ENCODE assay signal across 1 cellular context in the genomic region with DNA sequence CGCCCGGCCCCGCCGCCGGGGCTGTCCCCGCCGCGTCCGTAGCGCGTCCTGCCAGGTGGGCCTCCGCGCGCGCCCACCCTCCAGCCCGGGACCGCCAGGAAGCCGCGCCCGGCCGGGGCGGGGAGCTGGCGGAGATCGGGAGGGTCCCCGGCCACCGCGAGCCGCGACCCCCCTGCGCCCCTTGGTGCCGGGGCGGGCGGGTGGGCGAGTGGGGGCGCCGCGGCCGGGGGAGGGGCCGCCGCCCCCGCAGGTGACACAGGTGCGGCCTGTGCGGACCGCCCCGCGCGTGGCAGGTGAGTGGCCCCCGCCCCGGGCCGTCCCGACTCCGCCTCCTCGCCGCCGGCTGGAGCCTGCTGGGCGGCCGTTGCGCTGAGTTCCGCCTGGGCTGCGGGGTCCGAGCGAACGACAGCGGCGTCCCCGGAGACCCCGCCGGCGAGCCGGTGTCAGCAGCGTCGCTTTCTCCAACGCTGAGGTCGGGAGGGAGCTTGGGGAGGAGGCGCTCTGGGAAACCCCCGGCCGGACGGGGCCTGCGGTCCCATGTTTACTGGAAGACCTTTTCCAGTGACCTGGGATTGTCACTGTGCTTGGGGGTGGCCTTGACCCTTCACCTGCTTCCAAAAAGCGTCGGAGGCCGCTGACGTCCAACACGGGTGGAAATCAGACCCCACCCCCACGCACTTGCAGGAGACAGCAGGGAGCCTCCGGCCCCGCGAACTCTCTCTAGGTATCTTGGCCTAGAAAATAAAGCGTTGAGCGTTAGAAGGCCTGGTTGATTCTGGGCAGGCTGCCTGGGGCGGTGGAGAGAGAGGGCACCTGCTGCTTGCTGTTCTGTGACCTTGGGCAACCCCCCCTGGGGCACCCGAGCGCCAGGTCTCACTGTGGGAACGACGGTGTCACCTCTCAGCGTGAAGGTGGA.
TF ChIP-seq lines count a peak whose summit lies in the region.

No MANE protein-coding gene starts in this region.

TF ChIP-seq in HepG2, 621 proteins besides CTCF, POLR2A, EP300 and RAD21 (continued from another document and continues in another):
- TF ChIP-seq, protein P1, sequence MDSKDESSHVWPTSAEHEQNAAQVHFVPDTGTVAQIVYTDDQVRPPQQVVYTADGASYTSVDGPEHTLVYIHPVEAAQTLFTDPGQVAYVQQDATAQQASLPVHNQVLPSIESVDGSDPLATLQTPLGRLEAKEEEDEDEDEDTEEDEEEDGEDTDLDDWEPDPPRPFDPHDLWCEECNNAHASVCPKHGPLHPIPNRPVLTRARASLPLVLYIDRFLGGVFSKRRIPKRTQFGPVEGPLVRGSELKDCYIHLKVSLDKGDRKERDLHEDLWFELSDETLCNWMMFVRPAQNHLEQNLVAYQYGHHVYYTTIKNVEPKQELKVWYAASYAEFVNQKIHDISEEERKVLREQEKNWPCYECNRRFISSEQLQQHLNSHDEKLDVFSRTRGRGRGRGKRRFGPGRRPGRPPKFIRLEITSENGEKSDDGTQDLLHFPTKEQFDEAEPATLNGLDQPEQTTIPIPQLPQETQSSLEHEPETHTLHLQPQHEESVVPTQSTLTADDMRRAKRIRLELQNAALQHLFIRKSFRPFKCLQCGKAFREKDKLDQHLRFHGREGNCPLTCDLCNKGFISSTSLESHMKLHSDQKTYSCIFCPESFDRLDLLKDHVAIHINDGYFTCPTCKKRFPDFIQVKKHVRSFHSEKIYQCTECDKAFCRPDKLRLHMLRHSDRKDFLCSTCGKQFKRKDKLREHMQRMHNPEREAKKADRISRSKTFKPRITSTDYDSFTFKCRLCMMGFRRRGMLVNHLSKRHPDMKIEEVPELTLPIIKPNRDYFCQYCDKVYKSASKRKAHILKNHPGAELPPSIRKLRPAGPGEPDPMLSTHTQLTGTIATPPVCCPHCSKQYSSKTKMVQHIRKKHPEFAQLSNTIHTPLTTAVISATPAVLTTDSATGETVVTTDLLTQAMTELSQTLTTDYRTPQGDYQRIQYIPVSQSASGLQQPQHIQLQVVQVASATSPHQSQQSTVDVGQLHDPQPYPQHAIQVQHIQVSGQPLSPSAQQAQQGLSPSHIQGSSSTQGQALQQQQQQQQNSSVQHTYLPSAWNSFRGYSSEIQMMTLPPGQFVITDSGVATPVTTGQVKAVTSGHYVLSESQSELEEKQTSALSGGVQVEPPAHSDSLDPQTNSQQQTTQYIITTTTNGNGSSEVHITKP (CRISPR knock-in tag; IDR thresholded peaks at IDR 0.05; ENCODE audit: low read depth) = 0 out of 2 replicates have a peak, but pooled peaks have one; percentile 21
- no peak for TF ChIP-seq BHLHE40 (IDR thresholded peaks at IDR 0.05; ENCODE audit: low read length)
- TF ChIP-seq PITX1 (CRISPR knock-in tag; IDR thresholded peaks at IDR 0.05) = peak; percentile 29; the same call in 1 of the 2 replicates
- TF ChIP-seq IRX3 (CRISPR knock-in tag; IDR thresholded peaks at IDR 0.05; ENCODE audit: borderline replicate concordance, low read depth) = no peak
- TF ChIP-seq, protein P2, sequence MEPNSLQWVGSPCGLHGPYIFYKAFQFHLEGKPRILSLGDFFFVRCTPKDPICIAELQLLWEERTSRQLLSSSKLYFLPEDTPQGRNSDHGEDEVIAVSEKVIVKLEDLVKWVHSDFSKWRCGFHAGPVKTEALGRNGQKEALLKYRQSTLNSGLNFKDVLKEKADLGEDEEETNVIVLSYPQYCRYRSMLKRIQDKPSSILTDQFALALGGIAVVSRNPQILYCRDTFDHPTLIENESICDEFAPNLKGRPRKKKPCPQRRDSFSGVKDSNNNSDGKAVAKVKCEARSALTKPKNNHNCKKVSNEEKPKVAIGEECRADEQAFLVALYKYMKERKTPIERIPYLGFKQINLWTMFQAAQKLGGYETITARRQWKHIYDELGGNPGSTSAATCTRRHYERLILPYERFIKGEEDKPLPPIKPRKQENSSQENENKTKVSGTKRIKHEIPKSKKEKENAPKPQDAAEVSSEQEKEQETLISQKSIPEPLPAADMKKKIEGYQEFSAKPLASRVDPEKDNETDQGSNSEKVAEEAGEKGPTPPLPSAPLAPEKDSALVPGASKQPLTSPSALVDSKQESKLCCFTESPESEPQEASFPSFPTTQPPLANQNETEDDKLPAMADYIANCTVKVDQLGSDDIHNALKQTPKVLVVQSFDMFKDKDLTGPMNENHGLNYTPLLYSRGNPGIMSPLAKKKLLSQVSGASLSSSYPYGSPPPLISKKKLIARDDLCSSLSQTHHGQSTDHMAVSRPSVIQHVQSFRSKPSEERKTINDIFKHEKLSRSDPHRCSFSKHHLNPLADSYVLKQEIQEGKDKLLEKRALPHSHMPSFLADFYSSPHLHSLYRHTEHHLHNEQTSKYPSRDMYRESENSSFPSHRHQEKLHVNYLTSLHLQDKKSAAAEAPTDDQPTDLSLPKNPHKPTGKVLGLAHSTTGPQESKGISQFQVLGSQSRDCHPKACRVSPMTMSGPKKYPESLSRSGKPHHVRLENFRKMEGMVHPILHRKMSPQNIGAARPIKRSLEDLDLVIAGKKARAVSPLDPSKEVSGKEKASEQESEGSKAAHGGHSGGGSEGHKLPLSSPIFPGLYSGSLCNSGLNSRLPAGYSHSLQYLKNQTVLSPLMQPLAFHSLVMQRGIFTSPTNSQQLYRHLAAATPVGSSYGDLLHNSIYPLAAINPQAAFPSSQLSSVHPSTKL (CRISPR knock-in tag; IDR thresholded peaks at IDR 0.05) = 0 out of 2 replicates have a peak, but pooled peaks have one; percentile 26
- TF ChIP-seq, protein P3, sequence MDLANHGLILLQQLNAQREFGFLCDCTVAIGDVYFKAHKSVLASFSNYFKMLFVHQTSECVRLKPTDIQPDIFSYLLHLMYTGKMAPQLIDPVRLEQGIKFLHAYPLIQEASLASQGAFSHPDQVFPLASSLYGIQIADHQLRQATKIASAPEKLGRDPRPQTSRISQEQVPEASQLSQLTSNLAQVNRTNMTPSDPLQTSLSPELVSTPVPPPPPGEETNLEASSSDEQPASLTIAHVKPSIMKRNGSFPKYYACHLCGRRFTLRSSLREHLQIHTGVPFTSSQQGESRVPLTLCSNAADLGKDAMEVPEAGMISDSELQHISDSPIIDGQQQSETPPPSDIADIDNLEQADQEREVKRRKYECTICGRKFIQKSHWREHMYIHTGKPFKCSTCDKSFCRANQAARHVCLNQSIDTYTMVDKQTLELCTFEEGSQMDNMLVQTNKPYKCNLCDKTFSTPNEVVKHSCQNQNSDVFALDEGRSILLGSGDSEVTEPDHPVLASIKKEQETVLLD (CRISPR knock-in tag; IDR thresholded peaks at IDR 0.05; ENCODE audit: low read depth) = no peak; the same call in 1 of the 2 replicates
- TF ChIP-seq ZSCAN30 (CRISPR knock-in tag; IDR thresholded peaks at IDR 0.05) = no peak
- TF ChIP-seq ZNF543 (CRISPR knock-in tag; IDR thresholded peaks at IDR 0.05) = peak; percentile 34; the same call in 1 of the 2 replicates
- TF ChIP-seq, protein P4, sequence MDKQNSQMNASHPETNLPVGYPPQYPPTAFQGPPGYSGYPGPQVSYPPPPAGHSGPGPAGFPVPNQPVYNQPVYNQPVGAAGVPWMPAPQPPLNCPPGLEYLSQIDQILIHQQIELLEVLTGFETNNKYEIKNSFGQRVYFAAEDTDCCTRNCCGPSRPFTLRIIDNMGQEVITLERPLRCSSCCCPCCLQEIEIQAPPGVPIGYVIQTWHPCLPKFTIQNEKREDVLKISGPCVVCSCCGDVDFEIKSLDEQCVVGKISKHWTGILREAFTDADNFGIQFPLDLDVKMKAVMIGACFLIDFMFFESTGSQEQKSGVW (CRISPR knock-in tag; IDR thresholded peaks at IDR 0.05; ENCODE audit: borderline replicate concordance) = no peak
- TF ChIP-seq ZSCAN21 (CRISPR knock-in tag; IDR thresholded peaks at IDR 0.05; ENCODE audit: borderline replicate concordance) = peak; percentile 25; the same call in 1 of the 2 replicates
- TF ChIP-seq, protein P5, sequence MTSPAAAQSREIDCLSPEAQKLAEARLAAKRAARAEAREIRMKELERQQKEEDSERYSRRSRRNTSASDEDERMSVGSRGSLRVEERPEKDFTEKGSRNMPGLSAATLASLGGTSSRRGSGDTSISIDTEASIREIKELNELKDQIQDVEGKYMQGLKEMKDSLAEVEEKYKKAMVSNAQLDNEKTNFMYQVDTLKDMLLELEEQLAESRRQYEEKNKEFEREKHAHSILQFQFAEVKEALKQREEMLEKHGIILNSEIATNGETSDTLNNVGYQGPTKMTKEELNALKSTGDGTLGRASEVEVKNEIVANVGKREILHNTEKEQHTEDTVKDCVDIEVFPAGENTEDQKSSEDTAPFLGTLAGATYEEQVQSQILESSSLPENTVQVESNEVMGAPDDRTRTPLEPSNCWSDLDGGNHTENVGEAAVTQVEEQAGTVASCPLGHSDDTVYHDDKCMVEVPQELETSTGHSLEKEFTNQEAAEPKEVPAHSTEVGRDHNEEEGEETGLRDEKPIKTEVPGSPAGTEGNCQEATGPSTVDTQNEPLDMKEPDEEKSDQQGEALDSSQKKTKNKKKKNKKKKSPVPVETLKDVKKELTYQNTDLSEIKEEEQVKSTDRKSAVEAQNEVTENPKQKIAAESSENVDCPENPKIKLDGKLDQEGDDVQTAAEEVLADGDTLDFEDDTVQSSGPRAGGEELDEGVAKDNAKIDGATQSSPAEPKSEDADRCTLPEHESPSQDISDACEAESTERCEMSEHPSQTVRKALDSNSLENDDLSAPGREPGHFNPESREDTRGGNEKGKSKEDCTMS (CRISPR knock-in tag; conservative IDR thresholded peaks at IDR 0.05) = no peak
- TF ChIP-seq, protein P6, sequence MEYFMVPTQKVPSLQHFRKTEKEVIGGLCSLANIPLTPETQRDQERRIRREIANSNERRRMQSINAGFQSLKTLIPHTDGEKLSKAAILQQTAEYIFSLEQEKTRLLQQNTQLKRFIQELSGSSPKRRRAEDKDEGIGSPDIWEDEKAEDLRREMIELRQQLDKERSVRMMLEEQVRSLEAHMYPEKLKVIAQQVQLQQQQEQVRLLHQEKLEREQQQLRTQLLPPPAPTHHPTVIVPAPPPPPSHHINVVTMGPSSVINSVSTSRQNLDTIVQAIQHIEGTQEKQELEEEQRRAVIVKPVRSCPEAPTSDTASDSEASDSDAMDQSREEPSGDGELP (IDR thresholded peaks at IDR 0.05; ENCODE audit: borderline replicate concordance, low read depth) = no peak
- TF ChIP-seq IKZF1 (IDR thresholded peaks at IDR 0.05) = no peak
- TF ChIP-seq, protein P7, sequence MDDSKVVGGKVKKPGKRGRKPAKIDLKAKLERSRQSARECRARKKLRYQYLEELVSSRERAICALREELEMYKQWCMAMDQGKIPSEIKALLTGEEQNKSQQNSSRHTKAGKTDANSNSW (CRISPR knock-in tag; IDR thresholded peaks at IDR 0.05; ENCODE audit: borderline replicate concordance) = no peak
- TF ChIP-seq, protein P8, sequence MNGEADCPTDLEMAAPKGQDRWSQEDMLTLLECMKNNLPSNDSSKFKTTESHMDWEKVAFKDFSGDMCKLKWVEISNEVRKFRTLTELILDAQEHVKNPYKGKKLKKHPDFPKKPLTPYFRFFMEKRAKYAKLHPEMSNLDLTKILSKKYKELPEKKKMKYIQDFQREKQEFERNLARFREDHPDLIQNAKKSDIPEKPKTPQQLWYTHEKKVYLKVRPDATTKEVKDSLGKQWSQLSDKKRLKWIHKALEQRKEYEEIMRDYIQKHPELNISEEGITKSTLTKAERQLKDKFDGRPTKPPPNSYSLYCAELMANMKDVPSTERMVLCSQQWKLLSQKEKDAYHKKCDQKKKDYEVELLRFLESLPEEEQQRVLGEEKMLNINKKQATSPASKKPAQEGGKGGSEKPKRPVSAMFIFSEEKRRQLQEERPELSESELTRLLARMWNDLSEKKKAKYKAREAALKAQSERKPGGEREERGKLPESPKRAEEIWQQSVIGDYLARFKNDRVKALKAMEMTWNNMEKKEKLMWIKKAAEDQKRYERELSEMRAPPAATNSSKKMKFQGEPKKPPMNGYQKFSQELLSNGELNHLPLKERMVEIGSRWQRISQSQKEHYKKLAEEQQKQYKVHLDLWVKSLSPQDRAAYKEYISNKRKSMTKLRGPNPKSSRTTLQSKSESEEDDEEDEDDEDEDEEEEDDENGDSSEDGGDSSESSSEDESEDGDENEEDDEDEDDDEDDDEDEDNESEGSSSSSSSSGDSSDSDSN (CRISPR knock-in tag; IDR thresholded peaks at IDR 0.05) = peak; percentile 75
- no peak for TF ChIP-seq ZBTB8A (CRISPR knock-in tag; IDR thresholded peaks at IDR 0.05; ENCODE audit: borderline replicate concordance, low read depth)
- TF ChIP-seq, protein P9, sequence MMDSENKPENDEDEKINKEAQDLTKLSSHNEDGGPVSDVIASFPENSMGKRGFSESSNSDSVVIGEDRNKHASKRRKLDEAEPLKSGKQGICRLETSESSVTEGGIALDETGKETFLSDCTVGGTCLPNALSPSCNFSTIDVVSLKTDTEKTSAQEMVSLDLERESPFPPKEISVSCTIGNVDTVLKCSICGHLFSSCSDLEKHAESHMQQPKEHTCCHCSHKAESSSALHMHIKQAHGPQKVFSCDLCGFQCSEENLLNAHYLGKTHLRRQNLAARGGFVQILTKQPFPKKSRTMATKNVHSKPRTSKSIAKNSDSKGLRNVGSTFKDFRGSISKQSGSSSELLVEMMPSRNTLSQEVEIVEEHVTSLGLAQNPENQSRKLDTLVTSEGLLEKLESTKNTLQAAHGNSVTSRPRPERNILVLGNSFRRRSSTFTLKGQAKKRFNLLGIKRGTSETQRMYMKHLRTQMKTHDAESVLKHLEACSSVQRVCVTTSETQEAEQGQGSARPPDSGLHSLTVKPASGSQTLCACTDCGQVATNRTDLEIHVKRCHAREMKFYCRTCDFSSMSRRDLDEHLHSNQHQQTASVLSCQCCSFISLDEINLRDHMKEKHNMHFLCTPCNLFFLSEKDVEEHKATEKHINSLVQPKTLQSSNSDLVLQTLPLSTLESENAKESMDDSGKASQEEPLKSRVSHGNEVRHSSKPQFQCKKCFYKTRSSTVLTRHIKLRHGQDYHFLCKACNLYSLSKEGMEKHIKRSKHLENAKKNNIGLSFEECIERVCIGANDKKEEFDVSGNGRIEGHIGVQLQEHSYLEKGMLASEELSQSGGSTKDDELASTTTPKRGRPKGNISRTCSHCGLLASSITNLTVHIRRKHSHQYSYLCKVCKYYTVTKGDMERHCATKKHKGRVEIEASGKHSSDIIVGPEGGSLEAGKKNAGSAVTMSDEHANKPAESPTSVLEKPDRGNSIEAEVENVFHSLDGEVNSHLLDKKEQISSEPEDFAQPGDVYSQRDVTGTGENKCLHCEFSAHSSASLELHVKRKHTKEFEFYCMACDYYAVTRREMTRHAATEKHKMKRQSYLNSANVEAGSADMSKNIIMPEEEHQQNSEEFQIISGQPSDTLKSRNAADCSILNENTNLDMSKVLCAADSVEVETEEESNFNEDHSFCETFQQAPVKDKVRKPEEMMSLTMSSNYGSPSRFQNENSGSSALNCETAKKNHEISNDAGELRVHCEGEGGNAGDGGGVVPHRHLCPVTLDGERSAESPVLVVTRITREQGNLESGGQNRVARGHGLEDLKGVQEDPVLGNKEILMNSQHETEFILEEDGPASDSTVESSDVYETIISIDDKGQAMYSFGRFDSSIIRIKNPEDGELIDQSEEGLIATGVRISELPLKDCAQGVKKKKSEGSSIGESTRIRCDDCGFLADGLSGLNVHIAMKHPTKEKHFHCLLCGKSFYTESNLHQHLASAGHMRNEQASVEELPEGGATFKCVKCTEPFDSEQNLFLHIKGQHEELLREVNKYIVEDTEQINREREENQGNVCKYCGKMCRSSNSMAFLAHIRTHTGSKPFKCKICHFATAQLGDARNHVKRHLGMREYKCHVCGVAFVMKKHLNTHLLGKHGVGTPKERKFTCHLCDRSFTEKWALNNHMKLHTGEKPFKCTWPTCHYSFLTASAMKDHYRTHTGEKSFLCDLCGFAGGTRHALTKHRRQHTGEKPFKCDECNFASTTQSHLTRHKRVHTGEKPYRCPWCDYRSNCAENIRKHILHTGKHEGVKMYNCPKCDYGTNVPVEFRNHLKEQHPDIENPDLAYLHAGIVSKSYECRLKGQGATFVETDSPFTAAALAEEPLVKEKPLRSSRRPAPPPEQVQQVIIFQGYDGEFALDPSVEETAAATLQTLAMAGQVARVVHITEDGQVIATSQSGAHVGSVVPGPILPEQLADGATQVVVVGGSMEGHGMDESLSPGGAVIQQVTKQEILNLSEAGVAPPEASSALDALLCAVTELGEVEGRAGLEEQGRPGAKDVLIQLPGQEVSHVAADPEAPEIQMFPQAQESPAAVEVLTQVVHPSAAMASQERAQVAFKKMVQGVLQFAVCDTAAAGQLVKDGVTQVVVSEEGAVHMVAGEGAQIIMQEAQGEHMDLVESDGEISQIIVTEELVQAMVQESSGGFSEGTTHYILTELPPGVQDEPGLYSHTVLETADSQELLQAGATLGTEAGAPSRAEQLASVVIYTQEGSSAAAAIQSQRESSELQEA (CRISPR knock-in tag; IDR thresholded peaks at IDR 0.05; ENCODE audit: not compliant biosample characterization) = peak; percentile 57
- no peak for TF ChIP-seq MIER2 (CRISPR knock-in tag; IDR thresholded peaks at IDR 0.05)
